16 cellular contexts compared by ENCODE assay signal in the genomic region with DNA sequence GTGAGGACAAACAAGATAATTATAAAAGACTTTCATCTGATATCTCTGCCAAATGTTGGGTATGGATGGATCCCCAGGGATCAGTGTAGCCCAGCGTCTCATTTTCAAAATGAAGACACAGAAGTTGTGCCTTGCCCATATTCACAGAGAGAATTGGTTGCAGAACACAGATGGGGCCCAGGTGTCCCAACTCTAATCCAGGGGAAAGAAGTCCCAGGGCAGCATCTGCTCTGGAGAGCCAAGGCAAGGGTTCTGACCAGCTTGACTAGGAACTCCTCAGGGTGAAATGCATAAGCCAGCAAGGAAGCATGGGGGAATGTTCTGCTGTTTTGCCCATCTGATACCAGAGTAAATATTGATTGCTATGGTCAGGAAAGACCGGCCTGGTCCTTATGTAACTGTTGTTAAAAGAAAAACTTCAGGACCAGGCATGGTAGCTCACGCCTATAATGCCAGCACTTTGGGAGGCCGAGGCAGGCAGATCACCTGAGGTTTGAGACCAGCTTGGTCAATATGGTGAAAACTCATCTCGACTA.
DNase-seq lines count a peak whose midpoint lies in the region; ATAC-seq and TF ChIP-seq lines count a peak whose summit lies in the region.
"Had no signal": no experiment of that assay in that cellular context is flagged by ENCODE, and none has a peak within 500 bp of the region (broad histone marks: within the 10 kb centered on the region; RNA-seq: fewer than 3 reads in every experiment).

No MANE protein-coding gene starts in this region.

- DNase-seq in HCT116 (ENCODE audit: low read depth, low spot score): no peak
- DNase-seq in NCI-H524 treated with DMSO at 0.1 percent for 48 hours (lab: John Stamatoyannopoulos, UW): peak; percentile 85
- peak; percentile 19 to 56 (median 40) for DNase-seq in body of pancreas
- DNase-seq in stomach: peak; percentile 48
- no peak for DNase-seq in endodermal cell
- DNase-seq: NCI-H1105, NCI-H345, OCI-M1, RPMI8226, SHP77 treated with DMSO at 0.1 percent for 48 hours, SK-N-SH had no signal

- no peaks in the 10 kb centered on the region for H3K79me2 ChIP-seq in HCT116 (ENCODE audit: insufficient read depth, low read length)

- no peaks in the 10 kb centered on the region for H3K36me3 Mint-ChIP-seq in endodermal cell (ENCODE audit: low read depth)
- H3K36me3 Mint-ChIP-seq: CD4-positive, alpha-beta memory T cell had no signal

- H3K9ac ChIP-seq in HCT116 (ENCODE audit: low read length) (no peak overlapping the region), endodermal cell (ENCODE audit: extremely low read depth, low read length, poor library complexity, severe bottlenecking) (no peak overlapping the region)
- H3K9ac ChIP-seq: BLaER1, SK-N-SH had no signal

- H3K4me3 Mint-ChIP-seq in endodermal cell: no peak overlapping the region
- H3K4me3 Mint-ChIP-seq: HFFc6 had no signal

- 48 to 59% methylated on average over 5 of the region's 5 CpGs for WGBS in body of pancreas, 2 donors
- 45 to 74% (median 65%) methylated on average over 5 of the region's 5 CpGs for whole genome bisulfite sequencing in stomach, 5 donors
- 93 to 94% methylated on average over 5 of the region's 5 CpGs for WGBS in endodermal cell (ENCODE audit: insufficient coverage in 1 of 2, insufficient read length in 1 of 2), 2 experiments

- intact Hi-C loops in HCT116 (cut with micrococcal nuclease): no loop called here
- intact Hi-C loops in body of pancreas (cut with DNase I): no loop called here
- intact Hi-C loops in stomach (cut with DNase I; ENCODE audit: low total_unique reads): no loop called here

- peaks cover 0 to 5% of the 10 kb centered on the region in 2 experiments; a peak in 1 of 4 replicates for H3K9me3 ChIP-seq in HCT116 (ENCODE audit: control insufficient read depth in 1 of 2, insufficient read depth in 1 of 2, low read depth in 1 of 2, low read length in 2 of 2)
- H3K9me3 ChIP-seq in body of pancreas: no peaks in the 10 kb centered on the region
- no peaks in the 10 kb centered on the region for H3K9me3 ChIP-seq in stomach
- H3K9me3 ChIP-seq in endodermal cell (ENCODE audit: control insufficient read depth, low read length): peaks cover 9% of the 10 kb centered on the region
- H3K9me3 ChIP-seq: SK-N-SH had no signal

- peaks cover 19% of the 10 kb centered on the region for H3K9me3 Mint-ChIP-seq in endodermal cell

- no peak for TF ChIP-seq CTCF in HCT116 (IDR thresholded peaks at IDR 0.05 in 2 of 3, conservative IDR thresholded peaks at IDR 0.05 in 1 of 3; ENCODE audit: borderline replicate concordance in 1 of 3, insufficient read depth in 1 of 3, low read depth in 2 of 3, low read length in 2 of 3)
- no peak for TF ChIP-seq CTCF in body of pancreas (IDR thresholded peaks at IDR 0.05)
- TF ChIP-seq CTCF in stomach (IDR thresholded peaks at IDR 0.05): no peak
- no peak for TF ChIP-seq CTCF in endodermal cell (conservative IDR thresholded peaks at IDR 0.05)

- RAD21 ChIA-PET in HCT116 (lab: Charles Lee; ENCODE audit: low non-redundant PET in 1 of 2, low total read pairs in 2 of 2, uncharacterized antibody in 2 of 2, unreplicated experiment in 2 of 2): no interaction called here

- TF ChIP-seq RAD21 in HCT116 (IDR thresholded peaks at IDR 0.05; ENCODE audit: low read depth): no peak

- H3K4me3 ChIP-seq in HCT116 (replicated peaks in 1 of 2; ENCODE audit: low read depth in 1 of 2, low read length in 2 of 2) (no peak overlapping the region), body of pancreas (no peak overlapping the region), stomach (no peak overlapping the region), endodermal cell (ENCODE audit: low read length) (no peak overlapping the region)
- H3K4me3 ChIP-seq: BLaER1 had no signal

- ATAC-seq in HCT116 (no peak), body of pancreas (peak; percentile 64), HG03520 (IDR thresholded peaks at IDR 0.05; ENCODE audit: unreplicated experiment) (no peak), GM18520 (IDR thresholded peaks at IDR 0.05; ENCODE audit: unreplicated experiment) (no peak)

- H4K20me1 ChIP-seq in HCT116 (ENCODE audit: insufficient read depth): no peaks in the 10 kb centered on the region
- H4K20me1 ChIP-seq: BLaER1 had no signal

- no peak overlapping the region for H3K27ac Mint-ChIP-seq in endodermal cell
- H3K27ac Mint-ChIP-seq: HFFc6 had no signal

- no TSS peak for BruUV-seq in HCT116 (replicated peaks; lab: Mats Ljungman, UMichigan)

- TF ChIP-seq EP300 in stomach (IDR thresholded peaks at IDR 0.05): no peak

- H2AFZ ChIP-seq in HCT116 (ENCODE audit: low read depth, low read length, poor library complexity, severe bottlenecking): no peak overlapping the region

- POLR2A ChIA-PET in HCT116 (lab: Charles Lee): no interaction called here

- H3K27me3 Mint-ChIP-seq in endodermal cell (ENCODE audit: insufficient read depth): no peaks in the 10 kb centered on the region
- H3K27me3 Mint-ChIP-seq: CD4-positive, alpha-beta memory T cell had no signal

- H3K9me2 ChIP-seq in HCT116 (ENCODE audit: insufficient read depth): no peaks in the 10 kb centered on the region
- H3K9me2 ChIP-seq: SK-N-SH had no signal

- no peak overlapping the region for H3K4me2 ChIP-seq in HCT116 (ENCODE audit: low read length)
- H3K4me2 ChIP-seq: BLaER1, SK-N-SH had no signal

- H3K4me1 ChIP-seq in HCT116 (ENCODE audit: control insufficient read depth in 1 of 2, insufficient read depth in 2 of 2, low read length in 2 of 2): no peaks in the 10 kb centered on the region
- peaks cover 8% of the 10 kb centered on the region for H3K4me1 ChIP-seq in body of pancreas
- H3K4me1 ChIP-seq in stomach: peaks cover 0 to 23% (median 6%) of the 10 kb centered on the region in 4 donors
- no peaks in the 10 kb centered on the region for H3K4me1 ChIP-seq in endodermal cell (ENCODE audit: control insufficient read depth, insufficient read depth, low read length)

- no peaks in the 10 kb centered on the region for H3K4me1 Mint-ChIP-seq in endodermal cell

- H3K27ac ChIP-seq in HCT116 (ENCODE audit: low read depth, low read length) (no peak overlapping the region), body of pancreas (no peak overlapping the region), stomach (peak overlapping the region in 1 of 5 donors; percentile 38), endodermal cell (ENCODE audit: low read depth, low read length) (no peak overlapping the region)
- H3K27ac ChIP-seq: BLaER1 had no signal

- H3K27me3 ChIP-seq in HCT116 (ENCODE audit: insufficient read depth, low read length) (no peaks in the 10 kb centered on the region), body of pancreas (no peaks in the 10 kb centered on the region), stomach (no peaks in the 10 kb centered on the region), endodermal cell (ENCODE audit: control insufficient read depth, insufficient read depth, low read length, poor library complexity, severe bottlenecking) (no peaks in the 10 kb centered on the region)
- H3K27me3 ChIP-seq: BLaER1 had no signal

- CTCF ChIA-PET in HCT116 (lab: Charles Lee): no interaction called here

- TF ChIP-seq POLR2A in HCT116 (IDR thresholded peaks at IDR 0.05; ENCODE audit: borderline replicate concordance, extremely low read depth, insufficient read depth, insufficient read length) (no peak), body of pancreas (IDR thresholded peaks at IDR 0.05) (no peak), stomach (IDR thresholded peaks at IDR 0.05) (no peak)

- H3K36me3 ChIP-seq in HCT116 (ENCODE audit: control insufficient read depth in 1 of 2, insufficient read depth in 2 of 2, low read length in 2 of 2): no peaks in the 10 kb centered on the region
- no peaks in the 10 kb centered on the region for H3K36me3 ChIP-seq in body of pancreas (replicated peaks in 1 of 2; ENCODE audit: insufficient read depth in 1 of 2, low read depth in 2 of 2)
- no peaks in the 10 kb centered on the region for H3K36me3 ChIP-seq in stomach
- H3K36me3 ChIP-seq in endodermal cell (ENCODE audit: control insufficient read depth, insufficient read depth, low read length): no peaks in the 10 kb centered on the region
- H3K36me3 ChIP-seq: BLaER1 had no signal

TF ChIP-seq in HCT116, 20 proteins besides CTCF, POLR2A, EP300 and RAD21:
- TF ChIP-seq EZH2 (IDR thresholded peaks at IDR 0.05) (no peak), ZFX (IDR thresholded peaks at IDR 0.05) (peak; percentile 21; the same call in 1 of the 2 replicates), JUND (IDR thresholded peaks at IDR 0.05) (no peak), EGR1 (IDR thresholded peaks at IDR 0.05; ENCODE audit: low read depth) (no peak)

Comparison
In these comparisons a context has a peak if more than half of its experiments do, and no peak if none do; other contexts are left out.
1. DNase-seq: peak in NCI-H524 treated with DMSO at 0.1 percent for 48 hours (single experiment), body of pancreas (4 of 4) and stomach (single experiment); none in HCT116 (single experiment) and endodermal cell (single experiment).